Comparison of ENCODE assay signal across 8 cellular contexts in genomic region chr1:146938927-146939786, GRCh38. TPM values are rescaled to one million over a fixed set of nuclear protein-coding genes. Genes with fewer than 3 reads are reported as not detected.
DNase-seq lines count a peak whose midpoint lies in the region; ATAC-seq and TF ChIP-seq lines count a peak whose summit lies in the region.
"Not testable (repeated sequence)": the region's sequence is repeated elsewhere in the genome, so short reads cannot be mapped to it uniquely, and the experiment has no call there.

No MANE protein-coding gene starts in this region.

- CTCF ChIA-PET in activated CD8-positive, alpha-beta T cell treated with anti-CD3 and anti-CD28 coated beads for 36 hours (lab: Charles Lee), result not testable (repeated sequence)

- not testable (repeated sequence) for H3K27me3 Mint-ChIP-seq in activated CD8-positive, alpha-beta T cell treated with anti-CD3 and anti-CD28 coated beads for 36 hours

- not testable (repeated sequence) for H3K9me3 Mint-ChIP-seq in activated CD8-positive, alpha-beta T cell treated with anti-CD3 and anti-CD28 coated beads for 36 hours

- not testable (repeated sequence) for H3K27me3 ChIP-seq in gastrocnemius medialis

- peak overlapping the region; percentile 84 to 98 (median 95) for H3K4me3 ChIP-seq in gastrocnemius medialis

- H3K4me1 ChIP-seq in gastrocnemius medialis, result not testable (repeated sequence)

- DNase-seq in AG08396 (ENCODE audit: low spot score), result peak; percentile 3
- peak; percentile 3 for DNase-seq in NCI-H226
- peak; percentile 37 for DNase-seq in activated CD8-positive, alpha-beta T cell treated with anti-CD3 and anti-CD28 coated beads for 36 hours
- peak; percentile 49 for DNase-seq in ecto neural progenitor cell (ENCODE audit: low spot score)
- DNase-seq in kidney tubule cell (ENCODE audit: low spot score), result peak; percentile 66
- DNase-seq in gastrocnemius medialis, result peak in 1 of 2 donors; percentile 21

- H3K9me3 ChIP-seq in gastrocnemius medialis, result not testable (repeated sequence)

- peaks cover 18% of the 10 kb centered on the region for H3K4me1 Mint-ChIP-seq in activated CD8-positive, alpha-beta T cell treated with anti-CD3 and anti-CD28 coated beads for 36 hours (ENCODE audit: low read depth)

- peak overlapping the region; percentile 79 for H3K4me3 Mint-ChIP-seq in activated CD8-positive, alpha-beta T cell treated with anti-CD3 and anti-CD28 coated beads for 36 hours

- TF ChIP-seq CTCF in activated CD8-positive, alpha-beta T cell treated with anti-CD3 and anti-CD28 coated beads for 36 hours (IDR thresholded peaks at IDR 0.05); gastrocnemius medialis (IDR thresholded peaks at IDR 0.05 in 4 of 5, conservative IDR thresholded peaks at IDR 0.05 in 1 of 5): not testable (repeated sequence)

- H3K36me3 Mint-ChIP-seq in activated CD8-positive, alpha-beta T cell treated with anti-CD3 and anti-CD28 coated beads for 36 hours (ENCODE audit: low read depth), result not testable (repeated sequence)

- POLR2A ChIA-PET in activated CD8-positive, alpha-beta T cell treated with anti-CD3 and anti-CD28 coated beads for 36 hours (lab: Charles Lee), result not testable (repeated sequence)

- in situ Hi-C loops in gastrocnemius medialis (cut with MboI; ENCODE audit: low sequenced_read_pairs in 4 of 4), result not testable (repeated sequence)

- intact Hi-C loops in activated CD8-positive, alpha-beta T cell treated with anti-CD3 and anti-CD28 coated beads for 36 hours (cut with micrococcal nuclease); gastrocnemius medialis (cut with DNase I; ENCODE audit: low total_unique reads): not testable (repeated sequence)

- peak overlapping the region; percentile 77 to 85 (median 84) for H3K27ac ChIP-seq in gastrocnemius medialis

- H3K27ac Mint-ChIP-seq in activated CD8-positive, alpha-beta T cell treated with anti-CD3 and anti-CD28 coated beads for 36 hours, result peak overlapping the region; percentile 78

- not testable (repeated sequence) for H3K36me3 ChIP-seq in gastrocnemius medialis

- not testable (repeated sequence) for TF ChIP-seq POLR2A in gastrocnemius medialis (IDR thresholded peaks at IDR 0.05)

- peak; percentile 24 for ATAC-seq in GM18909 (IDR thresholded peaks at IDR 0.05; ENCODE audit: poor library complexity, unreplicated experiment)
- ATAC-seq in HG03025 (IDR thresholded peaks at IDR 0.05; ENCODE audit: low FRiP score, unreplicated experiment), result peak; percentile 28
- ATAC-seq in activated CD8-positive, alpha-beta T cell treated with anti-CD3 and anti-CD28 coated beads for 36 hours, result peak; percentile 4
- peak; percentile 68 to 71 for ATAC-seq in gastrocnemius medialis

RNA-seq across cellular contexts. Expression of gene NBPF12, which starts 1.0 kb away (rescaled TPM):
- 1 to 10 TPM; 5.9 to 6.4 TPM for total RNA-seq in activated CD8-positive, alpha-beta T cell treated with anti-CD3 and anti-CD28 coated beads for 36 hours
- 1 to 10 TPM; 2.1 to 3.6 (median 2.7) TPM for total RNA-seq in gastrocnemius medialis

Comparison
In these comparisons a context has a peak if more than half of its experiments do, and no peak if none do; other contexts are left out.
1. ATAC-seq: peak in every context shown above with its lines; median percentile 70 in gastrocnemius medialis; 28 in HG03025; 24 in GM18909; 4 in activated CD8-positive, alpha-beta T cell treated with anti-CD3 and anti-CD28 coated beads for 36 hours.